In genomic region chr3:123201557-123202427, GRCh38 we compare ENCODE assay signal across 1 cellular context.
A peak's percentile ranks its signal among the peaks of the same experiment; 100 is the strongest.
TF ChIP-seq lines count a peak whose summit lies in the region.

Gene SEC22A, plus strand, starts transcription at chr3:123201943. Its CDS starts 7,275 bp downstream, at chr3:123209218.

TF ChIP-seq in HepG2, 621 proteins besides CTCF, POLR2A, EP300 and RAD21 (continued from another document and continues in another):
- TF ChIP-seq ZBTB49 (CRISPR knock-in tag; IDR thresholded peaks at IDR 0.05; ENCODE audit: borderline replicate concordance), result 0 out of 2 replicates have a peak, but pooled peaks have one; percentile 51
- peak; percentile 48 for TF ChIP-seq RXRB (CRISPR knock-in tag; IDR thresholded peaks at IDR 0.05; ENCODE audit: borderline replicate concordance)
- TF ChIP-seq PRDM4 (CRISPR knock-in tag; IDR thresholded peaks at IDR 0.05; ENCODE audit: borderline replicate concordance), result no peak
- TF ChIP-seq MNT (IDR thresholded peaks at IDR 0.05), result 0 out of 2 replicates have a peak, but pooled peaks have one; percentile 28
- no peak for TF ChIP-seq MTF1 (CRISPR knock-in tag; IDR thresholded peaks at IDR 0.05)
- no peak for TF ChIP-seq FOXP1 (IDR thresholded peaks at IDR 0.05)
- 0 out of 2 replicates have a peak, but pooled peaks have one; percentile 20 for TF ChIP-seq FOXP1 (CRISPR knock-in tag; IDR thresholded peaks at IDR 0.05)
- no peak for TF ChIP-seq CEBPB (IDR thresholded peaks at IDR 0.05; ENCODE audit: borderline replicate concordance, low read depth, low read length)
- no peak; the same call in 1 of the 2 replicates for TF ChIP-seq E2F2 (CRISPR knock-in tag; IDR thresholded peaks at IDR 0.05; ENCODE audit: borderline replicate concordance)
- no peak for TF ChIP-seq ZBTB10 (CRISPR knock-in tag; IDR thresholded peaks at IDR 0.05; ENCODE audit: borderline replicate concordance)
- no peak for TF ChIP-seq ZNF24 (IDR thresholded peaks at IDR 0.05)
- TF ChIP-seq MTA3 (CRISPR knock-in tag; IDR thresholded peaks at IDR 0.05), result no peak
- TF ChIP-seq ZNF512 (CRISPR knock-in tag; IDR thresholded peaks at IDR 0.05), result no peak
- TF ChIP-seq ZNF441 (CRISPR knock-in tag; IDR thresholded peaks at IDR 0.05; ENCODE audit: borderline replicate concordance), result no peak
- TF ChIP-seq ZNF10 (CRISPR knock-in tag; IDR thresholded peaks at IDR 0.05; ENCODE audit: borderline replicate concordance, low read depth), result no peak
- TF ChIP-seq ZSCAN5A (CRISPR knock-in tag; IDR thresholded peaks at IDR 0.05; ENCODE audit: borderline replicate concordance), result no peak
- no peak for TF ChIP-seq SNAPC2 (CRISPR knock-in tag; IDR thresholded peaks at IDR 0.05)
- 0 out of 2 replicates have a peak, but pooled peaks have one; percentile 34 for TF ChIP-seq ZMAT3 (CRISPR knock-in tag; conservative IDR thresholded peaks at IDR 0.05)
- no peak for TF ChIP-seq SMARCC2 (IDR thresholded peaks at IDR 0.05)
- no peak for TF ChIP-seq MIXL1 (CRISPR knock-in tag; IDR thresholded peaks at IDR 0.05)
- TF ChIP-seq TRAFD1 (CRISPR knock-in tag; IDR thresholded peaks at IDR 0.05; ENCODE audit: borderline replicate concordance), result no peak
- TF ChIP-seq RNF219 (CRISPR knock-in tag; IDR thresholded peaks at IDR 0.05), result no peak
- no peak for TF ChIP-seq XBP1 (CRISPR knock-in tag; IDR thresholded peaks at IDR 0.05)
- peak; percentile 83 for TF ChIP-seq RBFOX2 (IDR thresholded peaks at IDR 0.05; ENCODE audit: low read depth, low read length)
- TF ChIP-seq TBX3 (IDR thresholded peaks at IDR 0.05; ENCODE audit: borderline replicate concordance), result no peak
- TF ChIP-seq KLF11 (CRISPR knock-in tag; IDR thresholded peaks at IDR 0.05), result no peak
- TF ChIP-seq ZKSCAN1 (IDR thresholded peaks at IDR 0.05; ENCODE audit: low read length), result no peak
- TF ChIP-seq DBP (CRISPR knock-in tag; IDR thresholded peaks at IDR 0.05; ENCODE audit: not compliant biosample characterization), result no peak
- no peak for TF ChIP-seq MED8 (CRISPR knock-in tag; IDR thresholded peaks at IDR 0.05; ENCODE audit: insufficient replicate concordance)
- TF ChIP-seq GMEB1 (CRISPR knock-in tag; IDR thresholded peaks at IDR 0.05; ENCODE audit: borderline replicate concordance), result peak; percentile 95
- TF ChIP-seq ZNF468 (CRISPR knock-in tag; IDR thresholded peaks at IDR 0.05), result no peak
- TF ChIP-seq SPEN (CRISPR knock-in tag; IDR thresholded peaks at IDR 0.05; ENCODE audit: low read depth), result peak; percentile 73; the same call in 1 of the 2 replicates
- TF ChIP-seq ZFYVE20 (CRISPR knock-in tag; IDR thresholded peaks at IDR 0.05; ENCODE audit: borderline replicate concordance, low read depth), result no peak
- TF ChIP-seq ZFP90 (CRISPR knock-in tag; IDR thresholded peaks at IDR 0.05; ENCODE audit: borderline replicate concordance), result no peak
- TF ChIP-seq E2F1 (CRISPR knock-in tag; IDR thresholded peaks at IDR 0.05), result no peak
- TF ChIP-seq SNAI1 (CRISPR knock-in tag; IDR thresholded peaks at IDR 0.05; ENCODE audit: borderline replicate concordance), result no peak
